2 cellular contexts compared by ENCODE assay signal in the genomic region with DNA sequence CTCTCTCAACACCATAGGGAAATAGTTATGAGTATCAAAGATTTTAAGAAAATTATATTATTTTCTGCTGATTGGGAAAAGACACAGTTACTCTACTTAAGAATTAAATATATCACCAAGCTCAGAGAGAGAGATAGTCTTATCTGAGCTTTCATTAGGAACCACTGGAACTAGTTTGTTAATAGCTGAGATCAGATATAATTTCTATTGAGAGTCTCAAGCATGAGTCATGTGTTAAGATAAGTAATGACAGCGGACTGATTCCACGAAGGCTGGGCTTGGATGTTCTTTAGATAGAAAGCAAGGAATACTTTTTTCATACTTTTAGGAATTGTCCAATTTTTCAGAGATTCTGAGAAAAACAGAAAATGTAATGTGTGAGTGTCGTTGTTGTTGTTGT.
TF ChIP-seq lines count a peak whose summit lies in the region.

No MANE protein-coding gene starts in this region.

TF ChIP-seq in SK-N-SH treated with all-trans-retinoic acid at 6 μM for 48 hours, 23 proteins besides CTCF, POLR2A, EP300 and RAD21 (continued from another document):
- TF ChIP-seq ARNTL (CRISPR knock-in tag; IDR thresholded peaks at IDR 0.05; ENCODE audit: borderline replicate concordance, low read depth) = no peak

TF ChIP-seq in GM23338, 12 proteins besides CTCF, POLR2A, EP300 and RAD21 (continued from another document):
- TF ChIP-seq, protein P1, sequence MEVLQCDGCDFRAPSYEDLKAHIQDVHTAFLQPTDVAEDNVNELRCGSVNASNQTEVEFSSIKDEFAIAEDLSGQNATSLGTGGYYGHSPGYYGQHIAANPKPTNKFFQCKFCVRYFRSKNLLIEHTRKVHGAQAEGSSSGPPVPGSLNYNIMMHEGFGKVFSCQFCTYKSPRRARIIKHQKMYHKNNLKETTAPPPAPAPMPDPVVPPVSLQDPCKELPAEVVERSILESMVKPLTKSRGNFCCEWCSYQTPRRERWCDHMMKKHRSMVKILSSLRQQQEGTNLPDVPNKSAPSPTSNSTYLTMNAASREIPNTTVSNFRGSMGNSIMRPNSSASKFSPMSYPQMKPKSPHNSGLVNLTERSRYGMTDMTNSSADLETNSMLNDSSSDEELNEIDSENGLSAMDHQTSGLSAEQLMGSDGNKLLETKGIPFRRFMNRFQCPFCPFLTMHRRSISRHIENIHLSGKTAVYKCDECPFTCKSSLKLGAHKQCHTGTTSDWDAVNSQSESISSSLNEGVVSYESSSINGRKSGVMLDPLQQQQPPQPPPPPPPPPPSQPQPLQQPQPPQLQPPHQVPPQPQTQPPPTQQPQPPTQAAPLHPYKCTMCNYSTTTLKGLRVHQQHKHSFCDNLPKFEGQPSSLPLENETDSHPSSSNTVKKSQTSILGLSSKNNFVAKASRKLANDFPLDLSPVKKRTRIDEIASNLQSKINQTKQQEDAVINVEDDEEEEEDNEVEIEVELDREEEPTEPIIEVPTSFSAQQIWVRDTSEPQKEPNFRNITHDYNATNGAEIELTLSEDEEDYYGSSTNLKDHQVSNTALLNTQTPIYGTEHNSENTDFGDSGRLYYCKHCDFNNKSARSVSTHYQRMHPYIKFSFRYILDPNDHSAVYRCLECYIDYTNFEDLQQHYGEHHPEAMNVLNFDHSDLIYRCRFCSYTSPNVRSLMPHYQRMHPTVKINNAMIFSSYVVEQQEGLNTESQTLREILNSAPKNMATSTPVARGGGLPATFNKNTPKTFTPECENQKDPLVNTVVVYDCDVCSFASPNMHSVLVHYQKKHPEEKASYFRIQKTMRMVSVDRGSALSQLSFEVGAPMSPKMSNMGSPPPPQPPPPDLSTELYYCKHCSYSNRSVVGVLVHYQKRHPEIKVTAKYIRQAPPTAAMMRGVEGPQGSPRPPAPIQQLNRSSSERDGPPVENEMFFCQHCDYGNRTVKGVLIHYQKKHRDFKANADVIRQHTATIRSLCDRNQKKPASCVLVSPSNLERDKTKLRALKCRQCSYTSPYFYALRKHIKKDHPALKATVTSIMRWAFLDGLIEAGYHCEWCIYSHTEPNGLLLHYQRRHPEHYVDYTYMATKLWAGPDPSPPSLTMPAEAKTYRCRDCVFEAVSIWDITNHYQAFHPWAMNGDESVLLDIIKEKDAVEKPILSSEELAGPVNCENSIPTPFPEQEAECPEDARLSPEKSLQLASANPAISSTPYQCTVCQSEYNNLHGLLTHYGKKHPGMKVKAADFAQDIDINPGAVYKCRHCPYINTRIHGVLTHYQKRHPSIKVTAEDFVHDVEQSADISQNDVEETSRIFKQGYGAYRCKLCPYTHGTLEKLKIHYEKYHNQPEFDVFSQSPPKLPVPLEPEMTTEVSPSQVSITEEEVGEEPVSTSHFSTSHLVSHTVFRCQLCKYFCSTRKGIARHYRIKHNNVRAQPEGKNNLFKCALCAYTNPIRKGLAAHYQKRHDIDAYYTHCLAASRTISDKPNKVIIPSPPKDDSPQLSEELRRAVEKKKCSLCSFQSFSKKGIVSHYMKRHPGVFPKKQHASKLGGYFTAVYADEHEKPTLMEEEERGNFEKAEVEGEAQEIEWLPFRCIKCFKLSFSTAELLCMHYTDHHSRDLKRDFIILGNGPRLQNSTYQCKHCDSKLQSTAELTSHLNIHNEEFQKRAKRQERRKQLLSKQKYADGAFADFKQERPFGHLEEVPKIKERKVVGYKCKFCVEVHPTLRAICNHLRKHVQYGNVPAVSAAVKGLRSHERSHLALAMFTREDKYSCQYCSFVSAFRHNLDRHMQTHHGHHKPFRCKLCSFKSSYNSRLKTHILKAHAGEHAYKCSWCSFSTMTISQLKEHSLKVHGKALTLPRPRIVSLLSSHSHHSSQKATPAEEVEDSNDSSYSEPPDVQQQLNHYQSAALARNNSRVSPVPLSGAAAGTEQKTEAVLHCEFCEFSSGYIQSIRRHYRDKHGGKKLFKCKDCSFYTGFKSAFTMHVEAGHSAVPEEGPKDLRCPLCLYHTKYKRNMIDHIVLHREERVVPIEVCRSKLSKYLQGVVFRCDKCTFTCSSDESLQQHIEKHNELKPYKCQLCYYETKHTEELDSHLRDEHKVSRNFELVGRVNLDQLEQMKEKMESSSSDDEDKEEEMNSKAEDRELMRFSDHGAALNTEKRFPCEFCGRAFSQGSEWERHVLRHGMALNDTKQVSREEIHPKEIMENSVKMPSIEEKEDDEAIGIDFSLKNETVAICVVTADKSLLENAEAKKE (CRISPR knock-in tag; IDR thresholded peaks at IDR 0.05) = no peak
- TF ChIP-seq, protein P2, sequence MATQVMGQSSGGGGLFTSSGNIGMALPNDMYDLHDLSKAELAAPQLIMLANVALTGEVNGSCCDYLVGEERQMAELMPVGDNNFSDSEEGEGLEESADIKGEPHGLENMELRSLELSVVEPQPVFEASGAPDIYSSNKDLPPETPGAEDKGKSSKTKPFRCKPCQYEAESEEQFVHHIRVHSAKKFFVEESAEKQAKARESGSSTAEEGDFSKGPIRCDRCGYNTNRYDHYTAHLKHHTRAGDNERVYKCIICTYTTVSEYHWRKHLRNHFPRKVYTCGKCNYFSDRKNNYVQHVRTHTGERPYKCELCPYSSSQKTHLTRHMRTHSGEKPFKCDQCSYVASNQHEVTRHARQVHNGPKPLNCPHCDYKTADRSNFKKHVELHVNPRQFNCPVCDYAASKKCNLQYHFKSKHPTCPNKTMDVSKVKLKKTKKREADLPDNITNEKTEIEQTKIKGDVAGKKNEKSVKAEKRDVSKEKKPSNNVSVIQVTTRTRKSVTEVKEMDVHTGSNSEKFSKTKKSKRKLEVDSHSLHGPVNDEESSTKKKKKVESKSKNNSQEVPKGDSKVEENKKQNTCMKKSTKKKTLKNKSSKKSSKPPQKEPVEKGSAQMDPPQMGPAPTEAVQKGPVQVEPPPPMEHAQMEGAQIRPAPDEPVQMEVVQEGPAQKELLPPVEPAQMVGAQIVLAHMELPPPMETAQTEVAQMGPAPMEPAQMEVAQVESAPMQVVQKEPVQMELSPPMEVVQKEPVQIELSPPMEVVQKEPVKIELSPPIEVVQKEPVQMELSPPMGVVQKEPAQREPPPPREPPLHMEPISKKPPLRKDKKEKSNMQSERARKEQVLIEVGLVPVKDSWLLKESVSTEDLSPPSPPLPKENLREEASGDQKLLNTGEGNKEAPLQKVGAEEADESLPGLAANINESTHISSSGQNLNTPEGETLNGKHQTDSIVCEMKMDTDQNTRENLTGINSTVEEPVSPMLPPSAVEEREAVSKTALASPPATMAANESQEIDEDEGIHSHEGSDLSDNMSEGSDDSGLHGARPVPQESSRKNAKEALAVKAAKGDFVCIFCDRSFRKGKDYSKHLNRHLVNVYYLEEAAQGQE (IDR thresholded peaks at IDR 0.05; ENCODE audit: unreplicated experiment) = no peak
- TF ChIP-seq, protein P3, sequence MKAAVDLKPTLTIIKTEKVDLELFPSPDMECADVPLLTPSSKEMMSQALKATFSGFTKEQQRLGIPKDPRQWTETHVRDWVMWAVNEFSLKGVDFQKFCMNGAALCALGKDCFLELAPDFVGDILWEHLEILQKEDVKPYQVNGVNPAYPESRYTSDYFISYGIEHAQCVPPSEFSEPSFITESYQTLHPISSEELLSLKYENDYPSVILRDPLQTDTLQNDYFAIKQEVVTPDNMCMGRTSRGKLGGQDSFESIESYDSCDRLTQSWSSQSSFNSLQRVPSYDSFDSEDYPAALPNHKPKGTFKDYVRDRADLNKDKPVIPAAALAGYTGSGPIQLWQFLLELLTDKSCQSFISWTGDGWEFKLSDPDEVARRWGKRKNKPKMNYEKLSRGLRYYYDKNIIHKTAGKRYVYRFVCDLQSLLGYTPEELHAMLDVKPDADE (IDR thresholded peaks at IDR 0.05) = no peak
